In genomic region chr9:121353246-121353975, GRCh38 we compare ENCODE assay signal across 8 cellular contexts. TPM values are rescaled to one million over a fixed set of nuclear protein-coding genes. Genes with fewer than 3 reads are reported as not detected.
DNase-seq lines count a peak whose midpoint lies in the region; ATAC-seq and TF ChIP-seq lines count a peak whose summit lies in the region.

No MANE protein-coding gene starts in this region.

- ATAC-seq in GM18499 (IDR thresholded peaks at IDR 0.05; ENCODE audit: insufficient read depth, unreplicated experiment) (peak; percentile 89), GM21786 (IDR thresholded peaks at IDR 0.05; ENCODE audit: unreplicated experiment) (peak; percentile 98), omental fat pad (ENCODE audit: low FRiP score) (no peak)

- no peak for TF ChIP-seq CTCF in omental fat pad (IDR thresholded peaks at IDR 0.05)

- DNase-seq in OCI-M1 (lab: John Stamatoyannopoulos, UW): peak; percentile 76
- peak; percentile 11 for DNase-seq in effector CD8-positive, alpha-beta T cell (lab: John Stamatoyannopoulos, UW)
- DNase-seq in stimulated activated CD8-positive, alpha-beta memory T cell treated with anti-CD3 and anti-CD28 coated beads, Interleukin-12 subunit alpha, Interleukin-12 subunit beta, amount 100 ng/mL, for 4 hours (ENCODE audit: low read depth): peak; percentile 49
- DNase-seq in head of caudate nucleus: no peak
- no peak for DNase-seq in omental fat pad (ENCODE audit: low spot score)
- no peak for DNase-seq in SK-N-DZ (ENCODE audit: low spot score)

- intact Hi-C loops in head of caudate nucleus (cut with DNase I): no loop called here

RNA-seq across cellular contexts. Expression of gene STOM, which starts 16.6 kb away (rescaled TPM):
- 1,000 to 10,000 TPM in 1 of 4 donors, 100 to 1,000 TPM in 3; 398 to 1,331 (median 641) TPM for total RNA-seq in omental fat pad
- polyA plus RNA-seq in SK-N-DZ (2014; cell fraction: cytosol; rRNA removed): 0.09 TPM in 1 of 2 replicates, not detected in the other
- polyA plus RNA-seq in SK-N-DZ (2014; cell fraction: nucleus; rRNA removed): not detected in 2 replicates

Comparison
In these comparisons a context has a peak if more than half of its experiments do, and no peak if none do; other contexts are left out.
1. DNase-seq: peak in OCI-M1 (single experiment), effector CD8-positive, alpha-beta T cell (single experiment) and stimulated activated CD8-positive, alpha-beta memory T cell treated with anti-CD3 and anti-CD28 coated beads, Interleukin-12 subunit alpha, Interleukin-12 subunit beta, amount 100 ng/mL, for 4 hours (single experiment); none in head of caudate nucleus (0 of 42), omental fat pad (single experiment) and SK-N-DZ (single experiment).